17 cellular contexts compared by ENCODE assay signal in the genomic region with DNA sequence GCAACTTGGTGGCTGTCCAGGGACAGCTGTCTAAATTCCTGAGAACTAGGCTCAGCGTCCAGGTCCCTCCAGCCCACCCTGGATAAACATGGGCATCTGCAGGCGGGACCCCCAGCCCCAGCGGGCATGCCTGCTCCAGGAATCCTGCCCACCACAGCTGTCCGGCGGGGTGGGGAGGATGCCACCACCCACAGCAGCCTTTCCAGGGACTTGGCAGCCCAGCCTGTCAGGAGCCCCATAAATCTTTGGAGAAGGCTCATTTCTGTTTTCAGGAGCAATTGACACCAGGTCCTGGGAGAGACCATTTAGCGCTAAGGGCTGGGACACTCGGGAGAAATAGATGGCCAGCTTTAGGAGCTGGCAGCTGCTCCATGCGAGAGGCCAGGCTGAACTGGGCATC.
"Had no signal": no experiment of that assay in that cellular context is flagged by ENCODE, and none has a peak within 500 bp of the region (broad histone marks: within the 10 kb centered on the region; RNA-seq: fewer than 3 reads in every experiment).

No MANE protein-coding gene starts in this region.

- DNase-seq: activated CD4-positive, CD25-positive, alpha-beta regulatory T cell treated with anti-CD3 and anti-CD28 coated beads, Interleukin-2, amount 50 U/mL, for 72 hours; activated naive CD4-positive, alpha-beta T cell treated with Interleukin-2 at 50 U/mL for 16 hours; activated naive CD8-positive, alpha-beta T cell treated with anti-CD3 and anti-CD28 coated beads, Interleukin-2, amount 50 U/mL, for 24 hours; aorta; cortex of kidney; effector CD8-positive, alpha-beta T cell; foreskin fibroblast; kidney glomerular epithelial cell; mesendoderm; natural killer cell; nucleus accumbens; posterior cingulate gyrus; retina; stimulated activated CD4-positive, alpha-beta T cell treated with anti-CD3 and anti-CD28 coated beads, Interleukin-4, amount 100 ng/mL, for 1 hour; stimulated activated naive CD4-positive, alpha-beta T cell; tibial artery had no signal

- H3K36me3 Mint-ChIP-seq: natural killer cell had no signal

- H3K9me3 ChIP-seq: tibial artery had no signal

- H3K4me1 ChIP-seq: tibial artery had no signal

- H3K4me3 Mint-ChIP-seq: activated naive CD8-positive, alpha-beta T cell treated with anti-CD3 and anti-CD28 coated beads, Interleukin-2, amount 50 U/mL, for 24 hours; activated T-helper 17 cell treated with anti-CD3 and anti-CD28 coated beads, Interleukin-2, amount 50 U/mL, for 72 hours; natural killer cell had no signal

- ATAC-seq: activated naive CD8-positive, alpha-beta T cell treated with anti-CD3 and anti-CD28 coated beads, Interleukin-2, amount 50 U/mL, for 24 hours; activated T-helper 17 cell treated with anti-CD3 and anti-CD28 coated beads, Interleukin-2, amount 50 U/mL, for 72 hours; natural killer cell had no signal

- H3K4me1 Mint-ChIP-seq: activated naive CD8-positive, alpha-beta T cell treated with anti-CD3 and anti-CD28 coated beads, Interleukin-2, amount 50 U/mL, for 24 hours had no signal

- H3K36me3 ChIP-seq: tibial artery had no signal

- H3K4me3 ChIP-seq: tibial artery had no signal

- H3K27ac ChIP-seq: tibial artery had no signal

- H3K9me3 Mint-ChIP-seq: activated naive CD8-positive, alpha-beta T cell treated with anti-CD3 and anti-CD28 coated beads, Interleukin-2, amount 50 U/mL, for 24 hours had no signal

- H3K27me3 Mint-ChIP-seq: activated naive CD8-positive, alpha-beta T cell treated with anti-CD3 and anti-CD28 coated beads, Interleukin-2, amount 50 U/mL, for 24 hours had no signal

- H3K27ac Mint-ChIP-seq: activated naive CD8-positive, alpha-beta T cell treated with anti-CD3 and anti-CD28 coated beads, Interleukin-2, amount 50 U/mL, for 24 hours; activated T-helper 17 cell treated with anti-CD3 and anti-CD28 coated beads, Interleukin-2, amount 50 U/mL, for 72 hours; natural killer cell had no signal
